27 cellular contexts compared by ENCODE assay signal in genomic region chr17:48328457-48328856, GRCh38.
DNase-seq lines count a peak whose midpoint lies in the region; ATAC-seq and TF ChIP-seq lines count a peak whose summit lies in the region.
"Had no signal": no experiment of that assay in that cellular context is flagged by ENCODE, and none has a peak within 500 bp of the region (broad histone marks: within the 10 kb centered on the region; RNA-seq: fewer than 3 reads in every experiment).

No MANE protein-coding gene starts in this region.

- H3K79me2 ChIP-seq in Loucy (ENCODE audit: insufficient read depth, low read length), result 0 out of 2 replicates have a peak, but pooled peaks cover 15% of the 10 kb centered on the region

- no peaks in the 10 kb centered on the region for H3K36me3 ChIP-seq in Loucy (ENCODE audit: insufficient read depth, low read length)
- H3K36me3 ChIP-seq: brain microvascular endothelial cell, left ventricle myocardium inferior, prostate gland, suprapubic skin, vagina had no signal

- H4K20me1 ChIP-seq in Loucy (ENCODE audit: insufficient read depth, low read length, poor library complexity, severe bottlenecking), result no peaks in the 10 kb centered on the region

- H3F3A ChIP-seq in Loucy (ENCODE audit: low read depth), result peaks cover 19% of the 10 kb centered on the region

- H3K4me1 ChIP-seq in Loucy (ENCODE audit: insufficient read depth, low read length, poor library complexity, severe bottlenecking), result peaks cover 46% of the 10 kb centered on the region
- H3K4me1 ChIP-seq: left ventricle myocardium inferior, prostate gland, suprapubic skin, vagina had no signal

- no peak overlapping the region for H3K9ac ChIP-seq in Loucy (ENCODE audit: low read depth, low read length, poor library complexity, severe bottlenecking)
- H3K9ac ChIP-seq: SK-N-SH had no signal

- no peak for TF ChIP-seq CTCF in Loucy (conservative IDR thresholded peaks at IDR 0.05; ENCODE audit: low read length)

- no peaks in the 10 kb centered on the region for H3K9me3 ChIP-seq in Loucy (ENCODE audit: insufficient read depth, low read depth, low read length)
- H3K9me3 ChIP-seq: left ventricle myocardium inferior, prostate gland, SK-N-SH, suprapubic skin, vagina had no signal

- no peaks in the 10 kb centered on the region for H3K27me3 ChIP-seq in Loucy (ENCODE audit: insufficient read depth, low read length, poor library complexity, severe bottlenecking)
- H3K27me3 ChIP-seq: vagina had no signal

- peak overlapping the region; percentile 21 for H3K4me2 ChIP-seq in Loucy (ENCODE audit: low read depth, low read length, poor library complexity, severe bottlenecking)
- H3K4me2 ChIP-seq: SK-N-SH had no signal

- H3K9me2 ChIP-seq in Loucy (replicated peaks; ENCODE audit: low read depth, low read length), result no peaks in the 10 kb centered on the region
- H3K9me2 ChIP-seq: SK-N-SH had no signal

- ATAC-seq in HG02642 (IDR thresholded peaks at IDR 0.05; ENCODE audit: poor library complexity, unreplicated experiment) (no peak), GM18867 (IDR thresholded peaks at IDR 0.05; ENCODE audit: unreplicated experiment) (no peak)
- ATAC-seq: activated CD4-positive, alpha-beta T cell treated with anti-CD3 and anti-CD28 coated beads for 36 hours; sciatic nerve; stimulated activated effector memory CD8-positive, alpha-beta T cell treated with anti-CD3 and anti-CD28 coated beads, Interleukin-12 subunit alpha, Interleukin-12 subunit beta, amount 100 ng/mL, for 72 hours had no signal

- DNase-seq in NCI-H1092 treated with DMSO at 0.1 percent for 48 hours (lab: John Stamatoyannopoulos, UW) (peak; percentile 16), NCI-H1092 (lab: John Stamatoyannopoulos, UW) (no peak), A172 (ENCODE audit: low spot score) (peak; percentile 11), SW480 (ENCODE audit: low spot score) (peak; percentile 80)
- DNase-seq in activated effector memory CD4-positive, alpha-beta T cell treated with anti-CD3 and anti-CD28 coated beads, Interleukin-2, amount 50 U/mL, for 16 hours, result no peak
- DNase-seq: activated CD4-positive, alpha-beta T cell treated with anti-CD3 and anti-CD28 coated beads for 36 hours; activated CD8-positive, alpha-beta memory T cell treated with anti-CD3 and anti-CD28 coated beads for 24 hours; activated naive CD4-positive, alpha-beta T cell treated with Interleukin-2 at 50 U/mL for 16 hours; amniotic stem cell; brain microvascular endothelial cell; CD8-positive, alpha-beta memory T cell; hypothalamus; left ventricle myocardium inferior; mesendoderm; NCI-H1694; NCI-H526; SK-N-SH; stimulated activated CD4-positive, alpha-beta T cell treated with anti-CD3 and anti-CD28 coated beads, Interleukin-12 subunit alpha, Interleukin-12 subunit beta, amount 100 ng/mL, for 4 hours; stimulated activated CD4-positive, alpha-beta T cell treated with anti-CD3 and anti-CD28 coated beads, Interleukin-4, amount 100 ng/mL, for 24 hours had no signal

- no peak overlapping the region for H3K4me3 ChIP-seq in Loucy (ENCODE audit: low read length, poor library complexity, severe bottlenecking)
- H3K4me3 ChIP-seq: left ventricle myocardium inferior, prostate gland, suprapubic skin, vagina had no signal

- no peak overlapping the region for H2AFZ ChIP-seq in Loucy (ENCODE audit: low read length)

Comparison
In these comparisons a context has a peak if more than half of its experiments do, and no peak if none do; other contexts are left out.
1. DNase-seq: peak in NCI-H1092 treated with DMSO at 0.1 percent for 48 hours (single experiment), A172 (single experiment) and SW480 (single experiment); none in NCI-H1092 (single experiment) and activated effector memory CD4-positive, alpha-beta T cell treated with anti-CD3 and anti-CD28 coated beads, Interleukin-2, amount 50 U/mL, for 16 hours (single experiment).